7 cellular contexts compared by ENCODE assay signal in the genomic region with DNA sequence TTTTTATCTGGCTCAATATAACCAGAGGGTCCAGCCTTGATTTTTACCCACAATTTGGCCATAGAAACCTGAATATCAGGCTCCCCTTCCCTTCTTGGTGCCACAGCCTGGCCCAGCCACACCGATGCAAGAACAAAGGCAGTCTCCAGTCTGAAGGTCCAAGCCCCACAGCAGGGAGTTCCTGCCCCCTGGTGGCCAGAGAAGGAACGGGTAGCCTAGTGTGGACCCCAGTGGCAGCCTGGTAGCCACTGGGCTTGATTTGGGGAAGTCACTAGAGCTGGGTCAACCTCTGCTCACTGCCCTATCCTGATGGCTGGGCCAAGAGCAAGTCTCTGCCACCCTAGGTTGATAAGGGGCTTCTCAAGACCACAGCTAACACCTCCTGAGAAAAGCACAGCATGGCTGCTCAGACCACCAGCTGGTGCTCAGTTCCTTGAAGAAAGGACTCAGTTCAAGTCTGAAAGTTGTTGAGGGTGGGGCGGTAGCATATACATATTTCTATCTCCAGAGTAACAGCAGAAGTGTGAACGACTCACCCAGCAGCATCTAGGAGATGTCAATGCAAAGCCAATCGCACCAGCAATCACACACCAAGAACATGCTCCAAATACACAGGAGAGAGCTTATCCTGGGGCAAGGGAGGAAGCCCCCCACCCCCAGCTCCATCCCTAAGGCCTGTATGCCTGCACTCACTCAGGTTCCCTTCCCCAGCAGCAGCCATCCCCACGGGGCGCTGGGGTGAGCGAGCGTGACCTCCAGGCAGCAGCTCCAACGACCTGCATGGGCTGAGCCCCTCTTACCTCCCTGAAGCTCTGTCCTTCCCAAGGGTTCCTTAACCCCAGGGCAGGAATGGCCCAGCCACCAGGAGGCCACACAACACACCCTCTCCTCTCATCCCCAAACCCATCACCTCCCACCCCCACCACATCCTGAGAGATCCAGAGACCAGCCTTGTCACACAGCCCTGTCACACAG.
A peak's percentile ranks its signal among the peaks of the same experiment; 100 is the strongest.
DNase-seq lines count a peak whose midpoint lies in the region; ATAC-seq and TF ChIP-seq lines count a peak whose summit lies in the region.

No MANE protein-coding gene starts in this region.

- no peak overlapping the region for H3K4me3 ChIP-seq in HL-60 (replicated peaks; ENCODE audit: insufficient read depth, low read length)
- H3K4me3 ChIP-seq in fibroblast of pulmonary artery (replicated peaks; ENCODE audit: low read depth, low read length) = no peak overlapping the region

- peaks cover 50% of the 10 kb centered on the region for H3K36me3 Mint-ChIP-seq in nephron progenitor cell (ENCODE audit: low read depth)

- TF ChIP-seq CTCF in GM12873 (IDR thresholded peaks at IDR 0.05; ENCODE audit: insufficient read depth, low read depth, low read length, missing control alignments) (peak; percentile 99), HL-60 (IDR thresholded peaks at IDR 0.05; ENCODE audit: insufficient read depth, low read length) (peak; percentile 94), fibroblast of pulmonary artery (IDR thresholded peaks at IDR 0.05; ENCODE audit: low read length, missing control alignments) (peak; percentile 96), nephron progenitor cell (IDR thresholded peaks at IDR 0.05) (peak; percentile 80)

- H3K4me3 Mint-ChIP-seq in nephron progenitor cell = no peak overlapping the region

- peaks cover 7% of the 10 kb centered on the region for H3K27me3 Mint-ChIP-seq in nephron progenitor cell (ENCODE audit: low read depth, poor library complexity)

- H3K27me3 ChIP-seq in HL-60 (ENCODE audit: insufficient read depth, poor library complexity, severe bottlenecking) = no peaks in the 10 kb centered on the region

- peaks cover 38% of the 10 kb centered on the region for H3K4me1 Mint-ChIP-seq in nephron progenitor cell

- peak overlapping the region; percentile 85 for H3K27ac Mint-ChIP-seq in nephron progenitor cell

- DNase-seq in HL-60 (ENCODE audit: low read depth in 1 of 2, low spot score in 1 of 2) (peak; percentile 58 to 89), RKO (ENCODE audit: low spot score) (peak; percentile 76), activated T-helper 1 cell treated with Interleukin-2 at 50 U/mL for 16 hours (ENCODE audit: low read depth) (peak; percentile 70), fibroblast of pulmonary artery (ENCODE audit: low read depth) (peak; percentile 86), nephron progenitor cell (peak; percentile 84)
- DNase-seq in stimulated activated naive CD8-positive, alpha-beta T cell treated with anti-CD3 and anti-CD28 coated beads, Interleukin-15, Interleukin-2, amounts not matched to agents 100 U/mL and 50 U/mL, for 24 hours = peak; percentile 88

- no peak overlapping the region for H3K27ac ChIP-seq in HL-60 (replicated peaks)

- ATAC-seq in stimulated activated naive CD8-positive, alpha-beta T cell treated with anti-CD3 and anti-CD28 coated beads, Interleukin-15, Interleukin-2, amounts not matched to agents 100 U/mL and 50 U/mL, for 24 hours = peak; percentile 88

- no peaks in the 10 kb centered on the region for H3K9me3 Mint-ChIP-seq in nephron progenitor cell
